Comparison of ENCODE assay signal across 11 cellular contexts in the genomic region with DNA sequence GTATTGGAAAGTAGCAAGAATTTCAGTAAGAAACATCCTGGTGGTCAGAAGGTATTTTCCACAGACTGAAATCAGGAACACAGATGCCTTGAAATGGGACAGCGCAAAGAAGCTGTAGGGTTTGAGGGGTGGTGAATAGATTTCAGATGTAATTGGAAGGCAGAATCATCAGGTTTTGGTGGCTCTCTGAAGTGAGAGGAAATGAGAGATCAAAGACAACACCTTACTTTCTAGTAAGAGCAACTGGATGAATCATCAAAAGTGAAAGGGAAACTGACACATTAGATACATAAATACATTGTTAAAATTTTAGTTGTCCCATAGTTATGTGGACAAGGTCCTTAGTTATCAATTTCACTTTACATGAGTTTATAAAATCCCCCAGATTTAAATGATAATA.
DNase-seq lines count a peak whose midpoint lies in the region; ATAC-seq and TF ChIP-seq lines count a peak whose summit lies in the region.
"Had no signal": no experiment of that assay in that cellular context is flagged by ENCODE, and none has a peak within 500 bp of the region (broad histone marks: within the 10 kb centered on the region; RNA-seq: fewer than 3 reads in every experiment).

No MANE protein-coding gene starts in this region.

- no peak overlapping the region for H3K4me3 Mint-ChIP-seq in activated T-helper 1 cell treated with anti-CD3 and anti-CD28 coated beads, Interleukin-12 subunit alpha, Interleukin-12 subunit beta, Interleukin-2, Interleukin-4 antibody, amounts not matched to agents 30 ng/mL and 10 ng/mL and 1 ng/mL, durations not matched to agents 14 hours and 24 hours and 36 hours
- H3K4me3 Mint-ChIP-seq: central memory CD8-positive, alpha-beta T cell; nephron had no signal

- H3K4me1 ChIP-seq in vagina = peaks cover 3% of the 10 kb centered on the region

- H3K27ac Mint-ChIP-seq in activated naive CD4-positive, alpha-beta T cell treated with anti-CD3 and anti-CD28 coated beads, Interleukin-2, amount 50 U/mL, for 72 hours = no peak overlapping the region
- H3K27ac Mint-ChIP-seq in activated T-helper 1 cell treated with anti-CD3 and anti-CD28 coated beads, Interleukin-12 subunit alpha, Interleukin-12 subunit beta, Interleukin-2, Interleukin-4 antibody, amounts not matched to agents 30 ng/mL and 10 ng/mL and 1 ng/mL, durations not matched to agents 14 hours and 24 hours and 36 hours = no peak overlapping the region

- intact Hi-C loops in vagina (cut with DNase I) = no loop called here
- intact Hi-C loops in activated T-helper 1 cell treated with anti-CD3 and anti-CD28 coated beads, Interleukin-12 subunit alpha, Interleukin-12 subunit beta, Interleukin-2, Interleukin-4 antibody, amounts not matched to agents 30 ng/mL and 10 ng/mL and 1 ng/mL, durations not matched to agents 14 hours and 24 hours and 36 hours (cut with micrococcal nuclease) = no loop called here

- H3K36me3 Mint-ChIP-seq in activated naive CD4-positive, alpha-beta T cell treated with anti-CD3 and anti-CD28 coated beads, Interleukin-2, amount 50 U/mL, for 72 hours = no peaks in the 10 kb centered on the region
- no peaks in the 10 kb centered on the region for H3K36me3 Mint-ChIP-seq in activated T-helper 1 cell treated with anti-CD3 and anti-CD28 coated beads, Interleukin-12 subunit alpha, Interleukin-12 subunit beta, Interleukin-2, Interleukin-4 antibody, amounts not matched to agents 30 ng/mL and 10 ng/mL and 1 ng/mL, durations not matched to agents 14 hours and 24 hours and 36 hours (ENCODE audit: low read depth)

- no peak overlapping the region for H3K4me3 ChIP-seq in vagina

- no peak overlapping the region for H3K27ac ChIP-seq in vagina

- H3K4me1 Mint-ChIP-seq in activated T-helper 1 cell treated with anti-CD3 and anti-CD28 coated beads, Interleukin-12 subunit alpha, Interleukin-12 subunit beta, Interleukin-2, Interleukin-4 antibody, amounts not matched to agents 30 ng/mL and 10 ng/mL and 1 ng/mL, durations not matched to agents 14 hours and 24 hours and 36 hours (ENCODE audit: low read depth) = peaks cover 16% of the 10 kb centered on the region
- H3K4me1 Mint-ChIP-seq: central memory CD8-positive, alpha-beta T cell had no signal

- TF ChIP-seq CTCF in vagina (IDR thresholded peaks at IDR 0.05) = no peak

- H3K9me3 Mint-ChIP-seq in activated naive CD4-positive, alpha-beta T cell treated with anti-CD3 and anti-CD28 coated beads, Interleukin-2, amount 50 U/mL, for 72 hours = no peaks in the 10 kb centered on the region
- no peaks in the 10 kb centered on the region for H3K9me3 Mint-ChIP-seq in activated T-helper 1 cell treated with anti-CD3 and anti-CD28 coated beads, Interleukin-12 subunit alpha, Interleukin-12 subunit beta, Interleukin-2, Interleukin-4 antibody, amounts not matched to agents 30 ng/mL and 10 ng/mL and 1 ng/mL, durations not matched to agents 14 hours and 24 hours and 36 hours
- H3K9me3 Mint-ChIP-seq: central memory CD8-positive, alpha-beta T cell; nephron had no signal

- peak in 1 of 2 donors; percentile 3 for DNase-seq in activated naive CD4-positive, alpha-beta T cell treated with anti-CD3 and anti-CD28 coated beads, Interleukin-2, amount 50 U/mL, for 72 hours (ENCODE audit: low spot score in 2 of 2)
- DNase-seq in activated naive CD4-positive, alpha-beta T cell treated with Interleukin-2 at 50 U/mL for 16 hours = no peak
- no peak for DNase-seq in stimulated activated naive CD8-positive, alpha-beta T cell treated with anti-CD3 and anti-CD28 coated beads, Interleukin-15, Interleukin-2, amounts not matched to agents 100 U/mL and 50 U/mL, for 24 hours
- DNase-seq in vagina (ENCODE audit: extremely low spot score in 2 of 2) (no peak), DMS 273 (lab: John Stamatoyannopoulos, UW; ENCODE audit: unreplicated experiment) (no peak)
- no peak for DNase-seq in activated T-helper 1 cell treated with anti-CD3 and anti-CD28 coated beads, Interleukin-12 subunit alpha, Interleukin-12 subunit beta, Interleukin-2, Interleukin-4 antibody, amounts not matched to agents 30 ng/mL and 10 ng/mL and 1 ng/mL, durations not matched to agents 14 hours and 24 hours and 36 hours (ENCODE audit: low spot score)
- DNase-seq: Right ventricle myocardium superior had no signal

- no peak for TF ChIP-seq POLR2A in vagina (IDR thresholded peaks at IDR 0.05)

- H3K36me3 ChIP-seq in vagina = no peaks in the 10 kb centered on the region

- H3K9me3 ChIP-seq in vagina = no peaks in the 10 kb centered on the region

- peak; percentile 52 to 94 for ATAC-seq in activated naive CD4-positive, alpha-beta T cell treated with anti-CD3 and anti-CD28 coated beads, Interleukin-2, amount 50 U/mL, for 72 hours
- ATAC-seq in GM21786 (IDR thresholded peaks at IDR 0.05; ENCODE audit: unreplicated experiment) (peak; percentile 95), HG03354 (IDR thresholded peaks at IDR 0.05; ENCODE audit: poor library complexity, severe bottlenecking, unreplicated experiment) (peak; percentile 89)
- ATAC-seq in stimulated activated naive CD8-positive, alpha-beta T cell treated with anti-CD3 and anti-CD28 coated beads, Interleukin-15, Interleukin-2, amounts not matched to agents 100 U/mL and 50 U/mL, for 24 hours = peak; percentile 49

- H3K27me3 ChIP-seq in vagina = no peaks in the 10 kb centered on the region

- H3K27me3 Mint-ChIP-seq in activated T-helper 1 cell treated with anti-CD3 and anti-CD28 coated beads, Interleukin-12 subunit alpha, Interleukin-12 subunit beta, Interleukin-2, Interleukin-4 antibody, amounts not matched to agents 30 ng/mL and 10 ng/mL and 1 ng/mL, durations not matched to agents 14 hours and 24 hours and 36 hours (ENCODE audit: insufficient read depth) = peaks cover 2% of the 10 kb centered on the region
- H3K27me3 Mint-ChIP-seq: central memory CD8-positive, alpha-beta T cell had no signal
